In genomic region chr16:75379911-75380847, GRCh38 we compare ENCODE assay signal across 9 cellular contexts. TPM values are rescaled to one million over a fixed set of nuclear protein-coding genes. Genes with fewer than 3 reads are reported as not detected.
DNase-seq lines count a peak whose midpoint lies in the region; ATAC-seq and TF ChIP-seq lines count a peak whose summit lies in the region.
"Had no signal": no experiment of that assay in that cellular context is flagged by ENCODE, and none has a peak within 500 bp of the region (broad histone marks: within the 10 kb centered on the region; RNA-seq: fewer than 3 reads in every experiment).

No MANE protein-coding gene starts in this region.

- H2BK12ac ChIP-seq in trophoblast cell (ENCODE audit: low read length) = no peak overlapping the region

- no peak overlapping the region for H3K18ac ChIP-seq in trophoblast cell (ENCODE audit: low read length)

- peak overlapping the region; percentile 68 to 87 (median 78) for H3K4me3 Mint-ChIP-seq in CD4-positive, CD25-positive, alpha-beta regulatory T cell
- H3K4me3 Mint-ChIP-seq in activated CD4-positive, alpha-beta T cell treated with anti-CD3 and anti-CD28 coated beads, Interleukin-2, amount 10 ng/mL, durations not matched to agents 24 days and 14 days = peak overlapping the region; percentile 62

- no peak overlapping the region for H2BK120ac ChIP-seq in trophoblast cell (ENCODE audit: insufficient read depth, low read length, poor library complexity)

- H3K9me3 Mint-ChIP-seq in CD4-positive, CD25-positive, alpha-beta regulatory T cell = no peaks in the 10 kb centered on the region
- H3K9me3 Mint-ChIP-seq in activated CD4-positive, alpha-beta T cell treated with anti-CD3 and anti-CD28 coated beads, Interleukin-2, amount 10 ng/mL, durations not matched to agents 24 days and 14 days = no peaks in the 10 kb centered on the region

- peaks cover 30% of the 10 kb centered on the region for H3K4me1 ChIP-seq in CD4-positive, CD25-positive, alpha-beta regulatory T cell (ENCODE audit: control insufficient read depth, insufficient read depth, low read length, poor library complexity, severe bottlenecking)
- H3K4me1 ChIP-seq in lung (ENCODE audit: control insufficient read depth in 2 of 2, insufficient read depth in 2 of 2, low read length in 2 of 2) = peaks cover 1 to 9% of the 10 kb centered on the region in 2 donors
- H3K4me1 ChIP-seq in trophoblast cell (ENCODE audit: control insufficient read depth in 1 of 2, insufficient read depth in 2 of 2, low read length in 2 of 2) = peaks cover 3 to 8% of the 10 kb centered on the region in 2 experiments

- DNase-seq in CD4-positive, CD25-positive, alpha-beta regulatory T cell = peak; percentile 19 to 89 (median 68)
- DNase-seq in activated CD4-positive, alpha-beta T cell treated with anti-CD3 and anti-CD28 coated beads, Interleukin-2, amount 10 ng/mL, durations not matched to agents 24 days and 14 days = peak; percentile 81
- DNase-seq in lung (ENCODE audit: low spot score) (peak; percentile 30), trophoblast cell (no peak), NCI-H146 treated with DMSO at 0.1 percent for 48 hours (lab: John Stamatoyannopoulos, UW; ENCODE audit: unreplicated experiment) (no peak), nucleus accumbens (lab: John Stamatoyannopoulos, UW) (no peak)
- DNase-seq: right lobe of liver had no signal

- peak; percentile 92 to 94 for ATAC-seq in CD4-positive, CD25-positive, alpha-beta regulatory T cell (ENCODE audit: low read depth in 2 of 2)
- peak; percentile 57 for ATAC-seq in GM19468 (IDR thresholded peaks at IDR 0.05; ENCODE audit: extremely low read depth, unreplicated experiment)
- peak; percentile 85 for ATAC-seq in HG03460 (IDR thresholded peaks at IDR 0.05; ENCODE audit: unreplicated experiment)
- peak; percentile 42 for ATAC-seq in lung (ENCODE audit: insufficient read depth, low FRiP score)

- peaks cover 5% of the 10 kb centered on the region for H3K79me1 ChIP-seq in trophoblast cell (ENCODE audit: low read length)

- no peaks in the 10 kb centered on the region for H3K27me3 ChIP-seq in CD4-positive, CD25-positive, alpha-beta regulatory T cell (ENCODE audit: control insufficient read depth, insufficient read depth, low read length)
- H3K27me3 ChIP-seq in lung (ENCODE audit: control insufficient read depth, insufficient read depth) (no peaks in the 10 kb centered on the region), trophoblast cell (ENCODE audit: insufficient read depth, low read length) (no peaks in the 10 kb centered on the region)
- H3K27me3 ChIP-seq: right lobe of liver had no signal

- no peak overlapping the region for H4K8ac ChIP-seq in trophoblast cell (ENCODE audit: low read depth, low read length)

- H2BK5ac ChIP-seq in trophoblast cell (ENCODE audit: low read depth, low read length, poor library complexity) = no peak overlapping the region

- no peak overlapping the region for H3K14ac ChIP-seq in trophoblast cell (ENCODE audit: low read length)

- H3K4me3 ChIP-seq in CD4-positive, CD25-positive, alpha-beta regulatory T cell (ENCODE audit: low read depth, low read length) = peak overlapping the region; percentile 72
- H3K4me3 ChIP-seq in lung (no peak overlapping the region), trophoblast cell (ENCODE audit: low read depth, low read length) (no peak overlapping the region)
- H3K4me3 ChIP-seq: right lobe of liver had no signal

- H4K12ac ChIP-seq in trophoblast cell (ENCODE audit: low read depth, low read length) = no peak overlapping the region

- H2AFZ ChIP-seq in trophoblast cell (ENCODE audit: insufficient read depth, low read length, poor library complexity) = no peak overlapping the region

- no peak overlapping the region for H3K4me2 ChIP-seq in trophoblast cell (ENCODE audit: low read length)

- H3K27me3 Mint-ChIP-seq in CD4-positive, CD25-positive, alpha-beta regulatory T cell = no peaks in the 10 kb centered on the region
- H3K27me3 Mint-ChIP-seq in activated CD4-positive, alpha-beta T cell treated with anti-CD3 and anti-CD28 coated beads, Interleukin-2, amount 10 ng/mL, durations not matched to agents 24 days and 14 days = peaks cover 33% of the 10 kb centered on the region

- no peaks in the 10 kb centered on the region for H3K79me2 ChIP-seq in trophoblast cell (ENCODE audit: control insufficient read depth, insufficient read depth, low read length, poor library complexity)

- 43 to 60% methylated on average over 10 of the region's 10 CpGs for WGBS in lung, 2 donors
- no CpG with 5 or more reads among the region's 10 CpGs for WGBS in trophoblast cell (ENCODE audit: extremely low coverage, insufficient coverage, insufficient read length)

- H3K9me3 ChIP-seq in CD4-positive, CD25-positive, alpha-beta regulatory T cell (ENCODE audit: control insufficient read depth in 2 of 2, low read length in 2 of 2) = no peaks in the 10 kb centered on the region
- H3K9me3 ChIP-seq in lung (ENCODE audit: control insufficient read depth in 2 of 2, insufficient read depth in 1 of 2, low read length in 1 of 2) = no peaks in the 10 kb centered on the region
- no peaks in the 10 kb centered on the region for H3K9me3 ChIP-seq in trophoblast cell (ENCODE audit: insufficient read depth, low read depth, low read length)
- H3K9me3 ChIP-seq: right lobe of liver had no signal

- TF ChIP-seq CTCF in lung (IDR thresholded peaks at IDR 0.05; ENCODE audit: control extremely low read depth, extremely low read depth) = no peak

- peaks cover 31% of the 10 kb centered on the region for H3K36me3 Mint-ChIP-seq in CD4-positive, CD25-positive, alpha-beta regulatory T cell
- peaks cover 58% of the 10 kb centered on the region for H3K36me3 Mint-ChIP-seq in activated CD4-positive, alpha-beta T cell treated with anti-CD3 and anti-CD28 coated beads, Interleukin-2, amount 10 ng/mL, durations not matched to agents 24 days and 14 days (ENCODE audit: low read depth)

- H4K91ac ChIP-seq in trophoblast cell (ENCODE audit: low read depth, low read length) = no peak overlapping the region

- H3K9ac ChIP-seq in trophoblast cell (ENCODE audit: low read length) = no peak overlapping the region

- H3K36me3 ChIP-seq in CD4-positive, CD25-positive, alpha-beta regulatory T cell (ENCODE audit: control insufficient read depth, insufficient read depth, low read length) = peaks cover 2% of the 10 kb centered on the region
- peaks cover 2% of the 10 kb centered on the region in 2 donors for H3K36me3 ChIP-seq in lung (ENCODE audit: control insufficient read depth in 2 of 2, insufficient read depth in 2 of 2, low read length in 2 of 2)
- H3K36me3 ChIP-seq in trophoblast cell (ENCODE audit: control insufficient read depth in 1 of 2, insufficient read depth in 2 of 2, low read length in 2 of 2) = peaks cover 0 to 2% of the 10 kb centered on the region in 2 experiments
- H3K36me3 ChIP-seq: right lobe of liver had no signal

- peaks cover 37 to 65% (median 59%) of the 10 kb centered on the region in 4 donors for H3K4me1 Mint-ChIP-seq in CD4-positive, CD25-positive, alpha-beta regulatory T cell
- peaks cover 28% of the 10 kb centered on the region for H3K4me1 Mint-ChIP-seq in activated CD4-positive, alpha-beta T cell treated with anti-CD3 and anti-CD28 coated beads, Interleukin-2, amount 10 ng/mL, durations not matched to agents 24 days and 14 days

- peak overlapping the region; percentile 51 to 97 (median 94) for H3K27ac Mint-ChIP-seq in CD4-positive, CD25-positive, alpha-beta regulatory T cell
- peak overlapping the region; percentile 68 for H3K27ac Mint-ChIP-seq in activated CD4-positive, alpha-beta T cell treated with anti-CD3 and anti-CD28 coated beads, Interleukin-2, amount 10 ng/mL, durations not matched to agents 24 days and 14 days

- H2AK5ac ChIP-seq in trophoblast cell (ENCODE audit: low read length) = no peak overlapping the region

- no peak overlapping the region for H3K4ac ChIP-seq in trophoblast cell (ENCODE audit: low read depth, low read length)

- intact Hi-C loops in activated CD4-positive, alpha-beta T cell treated with anti-CD3 and anti-CD28 coated beads, Interleukin-2, amount 10 ng/mL, durations not matched to agents 24 days and 14 days (cut with micrococcal nuclease) = loop anchor here (1.0 kb wide), 3 partner anchors 22 to 61 kb away; partner anchors contain the start of gene CFDP1

- H3K23ac ChIP-seq in trophoblast cell (ENCODE audit: low read length) = no peak overlapping the region

- H3K27ac ChIP-seq in CD4-positive, CD25-positive, alpha-beta regulatory T cell (ENCODE audit: insufficient read depth, low read length, poor library complexity, severe bottlenecking) = peak overlapping the region; percentile 68
- peak overlapping the region in 1 of 2 donors; percentile 31 for H3K27ac ChIP-seq in lung (ENCODE audit: low read depth in 1 of 2, low read length in 1 of 2)
- no peak overlapping the region for H3K27ac ChIP-seq in trophoblast cell (ENCODE audit: low read depth, low read length)

RNA-seq across cellular contexts. Expression of gene CFDP1, which starts 53.1 kb away (rescaled TPM):
- 41.7 TPM for total RNA-seq in CD4-positive, CD25-positive, alpha-beta regulatory T cell
- polyA plus RNA-seq in CD4-positive, CD25-positive, alpha-beta regulatory T cell = 10 to 100 TPM; 32.0 to 63.8 (median 37.2) TPM
- 33.7 and 38.9 TPM in 2 replicates for total RNA-seq in activated CD4-positive, alpha-beta T cell treated with anti-CD3 and anti-CD28 coated beads, Interleukin-2, amount 10 ng/mL, durations not matched to agents 24 days and 14 days
- 100 to 1,000 TPM in 1 of 2 donors, 10 to 100 TPM in 1; 44.8 to 105 TPM for total RNA-seq in lung
- 10 to 100 TPM; 62.1 to 66.1 TPM for polyA plus RNA-seq in lung
- polyA plus RNA-seq in trophoblast cell (2013) = 103 and 111 TPM in 2 replicates

Comparison
In these comparisons a context has a peak if more than half of its experiments do, and no peak if none do; other contexts are left out.
1. ATAC-seq: peak in every context shown above with its lines; median percentile 93 in CD4-positive, CD25-positive, alpha-beta regulatory T cell; 85 in HG03460; 57 in GM19468; 42 in lung.
2. DNase-seq: peak in CD4-positive, CD25-positive, alpha-beta regulatory T cell (3 of 3), activated CD4-positive, alpha-beta T cell treated with anti-CD3 and anti-CD28 coated beads, Interleukin-2, amount 10 ng/mL, durations not matched to agents 24 days and 14 days (single experiment) and lung (single experiment); none in trophoblast cell (0 of 2), NCI-H146 treated with DMSO at 0.1 percent for 48 hours (single experiment) and nucleus accumbens (0 of 56).